ENCODE assay signal across 30 cellular contexts in the genomic region with DNA sequence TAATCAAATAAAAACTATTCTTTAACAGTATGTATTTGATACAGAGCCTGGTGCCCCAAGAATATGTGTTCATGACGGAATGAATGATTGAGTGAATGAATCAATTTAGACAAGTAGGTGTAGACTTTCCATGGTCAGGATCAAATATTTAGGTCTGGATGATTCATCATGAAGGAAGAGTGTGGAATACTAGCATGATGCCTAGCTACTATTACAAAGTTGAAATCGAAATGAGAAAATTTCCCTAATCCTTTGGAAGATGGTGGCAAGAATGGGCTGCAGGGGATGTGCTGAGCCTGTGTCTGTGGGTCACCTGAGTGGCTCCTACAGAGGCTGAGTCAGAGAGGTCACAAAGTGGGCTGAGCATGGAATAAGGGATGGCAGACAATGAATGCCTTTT. TPM values are rescaled to one million over a fixed set of nuclear protein-coding genes. Genes with fewer than 3 reads are reported as not detected.
DNase-seq lines count a peak whose midpoint lies in the region; ATAC-seq, FAIRE-seq and TF ChIP-seq lines count a peak whose summit lies in the region.
"Had no signal": no experiment of that assay in that cellular context is flagged by ENCODE, and none has a peak within 500 bp of the region (broad histone marks: within the 10 kb centered on the region; RNA-seq: fewer than 3 reads in every experiment).

No MANE protein-coding gene starts in this region.

- H3K4me2 ChIP-seq in BLaER1 (peak overlapping the region; percentile 52), PC-9 (peak overlapping the region; percentile 89; the same call in 1 of the 2 replicates)
- H3K4me2 ChIP-seq: KMS-11 had no signal

- no peak for FAIRE-seq in bronchial epithelial cell (lab: Jason Lieb, UNC)
- FAIRE-seq in urothelium cell line (lab: Jason Lieb, UNC) = no peak
- FAIRE-seq: G401.6 had no signal

- intact Hi-C loops in PC-9 (cut with micrococcal nuclease; ENCODE audit: unreplicated experiment) = no loop called here

- no peaks in the 10 kb centered on the region for H3K36me3 ChIP-seq in BLaER1
- no peaks in the 10 kb centered on the region for H3K36me3 ChIP-seq in PC-9 (ENCODE audit: low read depth)
- no peaks in the 10 kb centered on the region for H3K36me3 ChIP-seq in bronchial epithelial cell (ENCODE audit: control insufficient read depth, insufficient read depth, low read length)
- H3K36me3 ChIP-seq: cardiac muscle cell, heart left ventricle, right lobe of liver had no signal

- H3K9me2 ChIP-seq in PC-9 (ENCODE audit: insufficient read depth) = no peaks in the 10 kb centered on the region

- peaks cover 70% of the 10 kb centered on the region for H3K4me1 ChIP-seq in BLaER1
- H3K4me1 ChIP-seq in PC-9 (replicated peaks; ENCODE audit: insufficient read depth) = peaks cover 58% of the 10 kb centered on the region

- POLR2A ChIA-PET in PC-9 (lab: Charles Lee; ENCODE audit: unreplicated experiment) = no interaction called here
- POLR2A ChIA-PET in HEK293T (lab: Yijun Ruan, JAX) = no interaction called here

- ATAC-seq in GM18909 (IDR thresholded peaks at IDR 0.05; ENCODE audit: poor library complexity, unreplicated experiment) = no peak
- ATAC-seq: activated T-cell treated with anti-CD3 and anti-CD28 coated beads, Interleukin-2, amount 50 U/mL, for 72 hours; heart left ventricle; right lobe of liver had no signal

- H3K27me3 ChIP-seq in BLaER1 (no peaks in the 10 kb centered on the region), PC-9 (ENCODE audit: insufficient read depth, low read depth) (no peaks in the 10 kb centered on the region), bronchial epithelial cell (ENCODE audit: control insufficient read depth, insufficient read depth, low read length) (no peaks in the 10 kb centered on the region)
- H3K27me3 ChIP-seq: cardiac muscle cell, heart left ventricle, right lobe of liver had no signal

- peaks cover 35% of the 10 kb centered on the region for H3F3A ChIP-seq in PC-9 (ENCODE audit: insufficient read depth, low read depth)

- no peak overlapping the region for H3K27ac ChIP-seq in BLaER1
- peak overlapping the region; percentile 85 for H3K27ac ChIP-seq in PC-9
- H3K27ac ChIP-seq: C4-2B, cardiac muscle cell, coronary artery, heart left ventricle, KMS-11, right lobe of liver had no signal

- no peak overlapping the region for H3K9ac ChIP-seq in BLaER1
- H3K9ac ChIP-seq: KMS-11 had no signal

- CTCF ChIA-PET in PC-9 (lab: Charles Lee) = no interaction called here
- CTCF ChIA-PET in HEK293T (lab: Yijun Ruan, JAX) = no interaction called here

- no peak overlapping the region for H2AFZ ChIP-seq in PC-9

- no TSS peak for BruUV-seq in PC-9 (replicated peaks; lab: Mats Ljungman, UMichigan)

- peaks cover 13% of the 10 kb centered on the region; the same call in 1 of the 2 replicates for H4K20me1 ChIP-seq in BLaER1
- 0 out of 2 replicates have a peak, but pooled peaks cover 4% of the 10 kb centered on the region for H4K20me1 ChIP-seq in PC-9 (ENCODE audit: insufficient read depth)

- TF ChIP-seq CTCF in PC-9 (conservative IDR thresholded peaks at IDR 0.05) (no peak), bronchial epithelial cell (IDR thresholded peaks at IDR 0.05; ENCODE audit: insufficient read depth, low read length, severe bottlenecking) (no peak)

- DNase-seq in EH (ENCODE audit: low read depth) = peak; percentile 7
- DNase-seq in PC-9 = no peak
- DNase-seq in bronchial epithelial cell (ENCODE audit: low read depth) = peak; percentile 47
- no peak for DNase-seq in NCI-H524 (lab: John Stamatoyannopoulos, UW)
- no peak for DNase-seq in HEK293T (ENCODE audit: extremely low spot score)
- no peak for DNase-seq in urothelium cell line (ENCODE audit: low spot score)
- DNase-seq: activated CD4-positive, alpha-beta T cell treated with anti-CD3 and anti-CD28 coated beads, Interleukin-2, amount 10 ng/mL, durations not matched to agents 7 days and 5 days; activated naive CD4-positive, alpha-beta T cell treated with Interleukin-2 at 50 U/mL for 16 hours; activated T-cell treated with anti-CD3 and anti-CD28 coated beads, Interleukin-2, amount 50 U/mL, for 72 hours; amygdala; effector memory CD4-positive, alpha-beta T cell; H7; heart left ventricle; mesendoderm; NCI-H1417 treated with DMSO at 0.1 percent for 48 hours; NCI-H2081 treated with DMSO at 0.1 percent for 48 hours; NCI-H446; right lobe of liver; SHP77 treated with DMSO at 0.1 percent for 48 hours; stimulated activated CD4-positive, alpha-beta T cell treated with anti-CD3 and anti-CD28 coated beads, Interleukin-12 subunit alpha, Interleukin-12 subunit beta, amount 100 ng/mL, for 4 hours; stimulated activated CD4-positive, alpha-beta T cell treated with anti-CD3 and anti-CD28 coated beads, Interleukin-4, amount 100 ng/mL, for 1 hour had no signal

- peaks cover 15% of the 10 kb centered on the region for H3K79me2 ChIP-seq in PC-9 (ENCODE audit: low read depth)

- H3K4me3 ChIP-seq in BLaER1 (no peak overlapping the region), PC-9 (no peak overlapping the region), bronchial epithelial cell (ENCODE audit: low read depth, low read length) (no peak overlapping the region)
- H3K4me3 ChIP-seq: cardiac muscle cell, coronary artery, heart left ventricle, right lobe of liver had no signal

- no peaks in the 10 kb centered on the region for H3K9me3 ChIP-seq in BLaER1
- no peaks in the 10 kb centered on the region for H3K9me3 ChIP-seq in PC-9 (ENCODE audit: insufficient read depth, low read depth)
- H3K9me3 ChIP-seq: heart left ventricle, right lobe of liver had no signal

TF ChIP-seq in HEK293T, 16 proteins besides CTCF, POLR2A, EP300 and RAD21:
- TF ChIP-seq ZNF384 (IDR thresholded peaks at IDR 0.05) (no peak), L3MBTL2 (conservative IDR thresholded peaks at IDR 0.05) (no peak), BHLHE40 (IDR thresholded peaks at IDR 0.05; ENCODE audit: borderline replicate concordance) (no peak), ELF4 (IDR thresholded peaks at IDR 0.05) (no peak), TARDBP (IDR thresholded peaks at IDR 0.05) (no peak), NFRKB (IDR thresholded peaks at IDR 0.05) (no peak), SP1 (IDR thresholded peaks at IDR 0.05) (no peak), HDGF (IDR thresholded peaks at IDR 0.05; ENCODE audit: borderline replicate concordance) (no peak), SUZ12 (IDR thresholded peaks at IDR 0.05) (no peak), FOXK2 (IDR thresholded peaks at IDR 0.05) (no peak), FOXA1 (IDR thresholded peaks at IDR 0.05) (no peak), LEF1 (IDR thresholded peaks at IDR 0.05; ENCODE audit: borderline replicate concordance) (no peak), FOXM1 (IDR thresholded peaks at IDR 0.05; ENCODE audit: borderline replicate concordance) (no peak), ARNT (IDR thresholded peaks at IDR 0.05) (no peak), CTBP1 (IDR thresholded peaks at IDR 0.05; ENCODE audit: borderline replicate concordance) (no peak)
- TF ChIP-seq, protein P1, sequence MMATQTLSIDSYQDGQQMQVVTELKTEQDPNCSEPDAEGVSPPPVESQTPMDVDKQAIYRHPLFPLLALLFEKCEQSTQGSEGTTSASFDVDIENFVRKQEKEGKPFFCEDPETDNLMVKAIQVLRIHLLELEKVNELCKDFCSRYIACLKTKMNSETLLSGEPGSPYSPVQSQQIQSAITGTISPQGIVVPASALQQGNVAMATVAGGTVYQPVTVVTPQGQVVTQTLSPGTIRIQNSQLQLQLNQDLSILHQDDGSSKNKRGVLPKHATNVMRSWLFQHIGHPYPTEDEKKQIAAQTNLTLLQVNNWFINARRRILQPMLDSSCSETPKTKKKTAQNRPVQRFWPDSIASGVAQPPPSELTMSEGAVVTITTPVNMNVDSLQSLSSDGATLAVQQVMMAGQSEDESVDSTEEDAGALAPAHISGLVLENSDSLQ (IDR thresholded peaks at IDR 0.05) = no peak
TF ChIP-seq in HEK293T: peak in this region for 0.

RNA-seq across cellular contexts. Expression of a gene that starts 3.1 kb away (rescaled TPM):
- 19.0 and 19.6 TPM in 2 replicates for total RNA-seq in PC-9 (2021)
- total RNA-seq in bronchial epithelial cell = 62.4 and 64.6 TPM in 2 replicates

RNA-seq across cellular contexts. Expression of a gene that starts 39.3 kb away (rescaled TPM):
- total RNA-seq in PC-9 (2021) (0.10 and 0.28 TPM in 2 replicates), bronchial epithelial cell (0.26 TPM in 1 of 2 replicates, not detected in the other)
- total RNA-seq: activated CD4-positive, alpha-beta T cell treated with anti-CD3 and anti-CD28 coated beads, Interleukin-2, amount 10 ng/mL, durations not matched to agents 7 days and 5 days; HT-29; posterior vena cava had no signal

Comparison
In these comparisons a context has a peak if more than half of its experiments do, and no peak if none do; other contexts are left out.
1. DNase-seq: peak in EH (single experiment) and bronchial epithelial cell (single experiment); none in PC-9 (0 of 2), NCI-H524 (0 of 2), HEK293T (single experiment) and urothelium cell line (single experiment).